In genomic region chr10:97531401-97531985, GRCh38 we compare ENCODE assay signal across 1 cellular context.
TF ChIP-seq lines count a peak whose summit lies in the region.

No MANE protein-coding gene starts in this region.

TF ChIP-seq in HCT116, 20 proteins besides CTCF, POLR2A, EP300 and RAD21:
- TF ChIP-seq FOSL1 (IDR thresholded peaks at IDR 0.05; ENCODE audit: low read depth) (no peak), ATF3 (IDR thresholded peaks at IDR 0.05) (no peak), CEBPB (IDR thresholded peaks at IDR 0.05; ENCODE audit: low read depth) (no peak), SRF (IDR thresholded peaks at IDR 0.05; ENCODE audit: low read depth) (no peak), POLR2AphosphoS5 (IDR thresholded peaks at IDR 0.05; ENCODE audit: low read depth, low read length) (no peak), SIN3A (IDR thresholded peaks at IDR 0.05; ENCODE audit: low read depth) (no peak), TCF7L2 (IDR thresholded peaks at IDR 0.05; ENCODE audit: borderline replicate concordance, extremely low read depth, insufficient read depth, insufficient read length) (no peak), ZFX (IDR thresholded peaks at IDR 0.05) (no peak), EGR1 (IDR thresholded peaks at IDR 0.05; ENCODE audit: low read depth) (no peak), YY1 (IDR thresholded peaks at IDR 0.05; ENCODE audit: extremely low read depth, insufficient replicate concordance, low read depth, low read length) (no peak), SP1 (IDR thresholded peaks at IDR 0.05; ENCODE audit: low read depth) (no peak)
- TF ChIP-seq, protein P1, sequence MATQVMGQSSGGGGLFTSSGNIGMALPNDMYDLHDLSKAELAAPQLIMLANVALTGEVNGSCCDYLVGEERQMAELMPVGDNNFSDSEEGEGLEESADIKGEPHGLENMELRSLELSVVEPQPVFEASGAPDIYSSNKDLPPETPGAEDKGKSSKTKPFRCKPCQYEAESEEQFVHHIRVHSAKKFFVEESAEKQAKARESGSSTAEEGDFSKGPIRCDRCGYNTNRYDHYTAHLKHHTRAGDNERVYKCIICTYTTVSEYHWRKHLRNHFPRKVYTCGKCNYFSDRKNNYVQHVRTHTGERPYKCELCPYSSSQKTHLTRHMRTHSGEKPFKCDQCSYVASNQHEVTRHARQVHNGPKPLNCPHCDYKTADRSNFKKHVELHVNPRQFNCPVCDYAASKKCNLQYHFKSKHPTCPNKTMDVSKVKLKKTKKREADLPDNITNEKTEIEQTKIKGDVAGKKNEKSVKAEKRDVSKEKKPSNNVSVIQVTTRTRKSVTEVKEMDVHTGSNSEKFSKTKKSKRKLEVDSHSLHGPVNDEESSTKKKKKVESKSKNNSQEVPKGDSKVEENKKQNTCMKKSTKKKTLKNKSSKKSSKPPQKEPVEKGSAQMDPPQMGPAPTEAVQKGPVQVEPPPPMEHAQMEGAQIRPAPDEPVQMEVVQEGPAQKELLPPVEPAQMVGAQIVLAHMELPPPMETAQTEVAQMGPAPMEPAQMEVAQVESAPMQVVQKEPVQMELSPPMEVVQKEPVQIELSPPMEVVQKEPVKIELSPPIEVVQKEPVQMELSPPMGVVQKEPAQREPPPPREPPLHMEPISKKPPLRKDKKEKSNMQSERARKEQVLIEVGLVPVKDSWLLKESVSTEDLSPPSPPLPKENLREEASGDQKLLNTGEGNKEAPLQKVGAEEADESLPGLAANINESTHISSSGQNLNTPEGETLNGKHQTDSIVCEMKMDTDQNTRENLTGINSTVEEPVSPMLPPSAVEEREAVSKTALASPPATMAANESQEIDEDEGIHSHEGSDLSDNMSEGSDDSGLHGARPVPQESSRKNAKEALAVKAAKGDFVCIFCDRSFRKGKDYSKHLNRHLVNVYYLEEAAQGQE (IDR thresholded peaks at IDR 0.05; ENCODE audit: low read depth) = no peak
- TF ChIP-seq, protein P2, sequence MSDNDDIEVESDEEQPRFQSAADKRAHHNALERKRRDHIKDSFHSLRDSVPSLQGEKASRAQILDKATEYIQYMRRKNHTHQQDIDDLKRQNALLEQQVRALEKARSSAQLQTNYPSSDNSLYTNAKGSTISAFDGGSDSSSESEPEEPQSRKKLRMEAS (IDR thresholded peaks at IDR 0.05) = no peak
